9 cellular contexts compared by ENCODE assay signal in the genomic region with DNA sequence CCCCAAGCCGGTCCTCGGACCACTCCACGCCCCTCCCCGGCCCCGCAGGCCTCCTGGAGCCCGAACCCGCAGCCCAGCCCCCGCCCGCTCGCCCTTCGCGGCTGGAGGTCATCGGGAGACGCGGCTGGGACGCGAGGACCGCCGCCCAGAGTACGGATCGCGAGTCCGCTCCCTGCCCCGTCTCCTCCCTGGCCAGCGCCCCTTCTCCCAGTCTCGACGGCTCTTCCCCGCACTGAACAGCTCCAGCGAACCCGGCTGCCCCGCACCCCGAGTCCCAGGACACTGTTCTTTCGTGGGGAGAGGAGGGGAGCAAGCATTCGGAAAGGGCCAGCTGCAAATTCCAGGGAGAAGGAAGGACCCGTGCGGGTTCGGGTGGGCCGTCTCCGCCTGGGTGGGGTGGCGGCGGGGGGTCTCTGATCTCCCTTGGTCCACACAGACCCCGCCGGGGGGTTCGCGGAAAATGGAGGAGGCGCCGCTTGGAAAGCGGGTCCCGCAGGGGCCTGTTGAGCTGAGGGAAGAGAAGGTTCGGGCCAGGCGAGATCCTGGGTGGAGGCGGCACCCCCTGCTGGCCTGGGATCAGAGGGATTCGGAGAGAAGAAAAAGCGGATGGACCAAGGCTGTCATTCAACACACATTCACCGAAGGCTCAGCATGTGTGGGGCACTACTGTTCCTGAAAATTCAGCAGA. TPM values are rescaled to one million over a fixed set of nuclear protein-coding genes. Genes with fewer than 3 reads are reported as not detected.
A peak's percentile ranks its signal among the peaks of the same experiment; 100 is the strongest.
DNase-seq lines count a peak whose midpoint lies in the region; ATAC-seq and TF ChIP-seq lines count a peak whose summit lies in the region.
"Had no signal": no experiment of that assay in that cellular context is flagged by ENCODE, and none has a peak within 500 bp of the region (broad histone marks: within the 10 kb centered on the region; RNA-seq: fewer than 3 reads in every experiment).

No MANE protein-coding gene starts in this region.

- TF ChIP-seq EP300 in Ishikawa (IDR thresholded peaks at IDR 0.05; ENCODE audit: borderline replicate concordance) = no peak

- peak overlapping the region; percentile 28 for H3K27ac ChIP-seq in urinary bladder (ENCODE audit: low read depth)
- H3K27ac ChIP-seq: epithelial cell of prostate had no signal

- peaks cover 3% of the 10 kb centered on the region for H3K4me1 ChIP-seq in urinary bladder (ENCODE audit: insufficient read depth)

- peak; percentile 8 to 64 (median 56) for DNase-seq in NCI-H1417 (lab: John Stamatoyannopoulos, UW)
- DNase-seq in NCI-H1417 treated with DMSO at 0.1 percent for 48 hours (lab: John Stamatoyannopoulos, UW) = no peak
- DNase-seq in UCSD-AML1 (lab: John Stamatoyannopoulos, UW; ENCODE audit: unreplicated experiment) = peak; percentile 75
- no peak for DNase-seq in epithelial cell of proximal tubule (ENCODE audit: low read depth)
- DNase-seq in mucosa of gallbladder (ENCODE audit: low spot score) = peak; percentile 75

- peak; percentile 90 for TF ChIP-seq CTCF in epithelial cell of proximal tubule (conservative IDR thresholded peaks at IDR 0.05; ENCODE audit: low read depth, low read length)

- under 1% methylated on average over 55 of the region's 55 CpGs for WGBS in urinary bladder

- H3K36me3 ChIP-seq in urinary bladder (ENCODE audit: insufficient read depth) = no peaks in the 10 kb centered on the region

- ATAC-seq in GM19467 (IDR thresholded peaks at IDR 0.05; ENCODE audit: unreplicated experiment) = no peak

- H3K4me3 ChIP-seq in epithelial cell of proximal tubule (ENCODE audit: low read depth, low read length) (peak overlapping the region; percentile 33), urinary bladder (ENCODE audit: low read depth, low read length) (peak overlapping the region; percentile 61)

- TF ChIP-seq RAD21 in Ishikawa (IDR thresholded peaks at IDR 0.05; ENCODE audit: low read depth) = peak; percentile 62

TF ChIP-seq in Ishikawa, 13 proteins besides CTCF, POLR2A, EP300 and RAD21:
- no peak for TF ChIP-seq TAF1 (IDR thresholded peaks at IDR 0.05; ENCODE audit: low read depth)
- TF ChIP-seq EGR1 (IDR thresholded peaks at IDR 0.05) = no peak
- TF ChIP-seq ZBTB7A (IDR thresholded peaks at IDR 0.05; ENCODE audit: low read depth) = no peak
- no peak for TF ChIP-seq CEBPB (IDR thresholded peaks at IDR 0.05)
- no peak for TF ChIP-seq YY1 (IDR thresholded peaks at IDR 0.05; ENCODE audit: low read depth)
- no peak for TF ChIP-seq TCF12 (IDR thresholded peaks at IDR 0.05; ENCODE audit: low read depth)
- TF ChIP-seq NFIC (IDR thresholded peaks at IDR 0.05) = no peak
- no peak for TF ChIP-seq FOXM1 (IDR thresholded peaks at IDR 0.05; ENCODE audit: borderline replicate concordance, low read depth)
- TF ChIP-seq, protein P1, sequence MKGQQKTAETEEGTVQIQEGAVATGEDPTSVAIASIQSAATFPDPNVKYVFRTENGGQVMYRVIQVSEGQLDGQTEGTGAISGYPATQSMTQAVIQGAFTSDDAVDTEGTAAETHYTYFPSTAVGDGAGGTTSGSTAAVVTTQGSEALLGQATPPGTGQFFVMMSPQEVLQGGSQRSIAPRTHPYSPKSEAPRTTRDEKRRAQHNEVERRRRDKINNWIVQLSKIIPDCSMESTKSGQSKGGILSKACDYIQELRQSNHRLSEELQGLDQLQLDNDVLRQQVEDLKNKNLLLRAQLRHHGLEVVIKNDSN (IDR thresholded peaks at IDR 0.05) = no peak
- TF ChIP-seq TEAD4 (IDR thresholded peaks at IDR 0.05) = no peak
- no peak for TF ChIP-seq CREB1 (IDR thresholded peaks at IDR 0.05; ENCODE audit: low read depth)

RNA-seq across cellular contexts. Expression of a gene that starts 0.6 kb away (rescaled TPM):
- total RNA-seq in epithelial cell of proximal tubule (not detected in 2 replicates), mucosa of gallbladder (9.3 TPM), urinary bladder (1.3 TPM)
- polyA plus RNA-seq in urinary bladder = 4.5 TPM

RNA-seq across cellular contexts. Expression of a gene that starts 4.2 kb away (rescaled TPM):
- total RNA-seq in epithelial cell of proximal tubule = 30.8 and 33.1 TPM in 2 replicates
- total RNA-seq in mucosa of gallbladder = 51.5 TPM
- 17.4 TPM for total RNA-seq in urinary bladder
- 36.5 TPM for polyA plus RNA-seq in urinary bladder

RNA-seq across cellular contexts. Expression of a gene that starts 16.1 kb away (rescaled TPM):
- total RNA-seq in epithelial cell of proximal tubule = 55.4 and 60.9 TPM in 2 replicates
- total RNA-seq in mucosa of gallbladder = 31.8 TPM
- total RNA-seq in urinary bladder = 9.5 TPM
- 40.1 TPM for polyA plus RNA-seq in urinary bladder

RNA-seq across cellular contexts. Expression of a gene that starts 29.1 kb away (rescaled TPM):
- 2.7 and 4.1 TPM in 2 replicates for total RNA-seq in epithelial cell of proximal tubule
- total RNA-seq in mucosa of gallbladder = 20.8 TPM
- total RNA-seq in urinary bladder = 31.4 TPM
- polyA plus RNA-seq in urinary bladder = 19.2 TPM

Comparison
In these comparisons a context has a peak if more than half of its experiments do, and no peak if none do; other contexts are left out.
1. DNase-seq: peak in NCI-H1417 (3 of 3), UCSD-AML1 (single experiment) and mucosa of gallbladder (single experiment); none in NCI-H1417 treated with DMSO at 0.1 percent for 48 hours (single experiment) and epithelial cell of proximal tubule (single experiment).